8 cellular contexts compared by ENCODE assay signal in genomic region chr2:120287183-120288015, GRCh38. TPM values are rescaled to one million over a fixed set of nuclear protein-coding genes. Genes with fewer than 3 reads are reported as not detected.
DNase-seq lines count a peak whose midpoint lies in the region; ATAC-seq and TF ChIP-seq lines count a peak whose summit lies in the region.

No MANE protein-coding gene starts in this region.

- H2AFZ ChIP-seq in GM23248: no peak overlapping the region

- H4K20me1 ChIP-seq in GM23248 (ENCODE audit: insufficient read depth): no peaks in the 10 kb centered on the region; the same call in 1 of the 2 replicates

- H3K27ac ChIP-seq in GM23248 (peak overlapping the region; percentile 84), breast epithelium (peak overlapping the region; percentile 2 to 32)

- H3K4me2 ChIP-seq in GM23248 (ENCODE audit: unreplicated experiment): peak overlapping the region; percentile 64

- DNase-seq in GM23248 (peak; percentile 97), LHCN-M2 (ENCODE audit: low read depth) (peak; percentile 90), breast epithelium (ENCODE audit: low spot score in 2 of 2) (no peak), renal cortical epithelial cell (ENCODE audit: low read depth) (peak; percentile 99), amygdala (lab: John Stamatoyannopoulos, UW) (no peak), 8988T (no peak), SHP77 (lab: John Stamatoyannopoulos, UW) (no peak)

- 30 to 34% methylated on average over 8 of the region's 8 CpGs for WGBS in GM23248 (ENCODE audit: low coverage in 1 of 2, low lambda C conversion rate in 2 of 2, missing lambda C conversion rate in 2 of 2), 2 experiments

- H3K4me1 ChIP-seq in GM23248 (ENCODE audit: insufficient read depth): peaks cover 32% of the 10 kb centered on the region
- no peaks in the 10 kb centered on the region for H3K4me1 ChIP-seq in breast epithelium

- TF ChIP-seq CTCF in breast epithelium (IDR thresholded peaks at IDR 0.05): no peak

- H3K9ac ChIP-seq in GM23248: peak overlapping the region; percentile 48

- intact Hi-C loops in breast epithelium (cut with DNase I; ENCODE audit: low total_unique reads): loop anchor here (2.0 kb wide), 1 partner anchor 47 kb away; no protein-coding TSS in a partner anchor

- H3K36me3 ChIP-seq in GM23248 (ENCODE audit: low read depth) (peaks cover 8% of the 10 kb centered on the region; the same call in 1 of the 2 replicates), breast epithelium (no peaks in the 10 kb centered on the region)

- H3F3A ChIP-seq in GM23248 (ENCODE audit: insufficient read depth): peaks cover 56% of the 10 kb centered on the region

- in situ Hi-C loops in GM23248 (cut with MboI): no loop called here

- H3K4me3 ChIP-seq in GM23248: peak overlapping the region; percentile 20; the same call in 1 of the 2 replicates
- no peak overlapping the region for H3K4me3 ChIP-seq in breast epithelium

- H3K9me3 ChIP-seq in GM23248 (ENCODE audit: low read depth): no peaks in the 10 kb centered on the region
- H3K9me3 ChIP-seq in breast epithelium: no peaks in the 10 kb centered on the region

- H3K27me3 ChIP-seq in GM23248 (replicated peaks; ENCODE audit: insufficient read depth) (no peaks in the 10 kb centered on the region), breast epithelium (no peaks in the 10 kb centered on the region)

- TF ChIP-seq POLR2A in breast epithelium (IDR thresholded peaks at IDR 0.05): no peak

- H3K79me2 ChIP-seq in GM23248 (ENCODE audit: insufficient read depth): peaks cover 69% of the 10 kb centered on the region

- no peaks in the 10 kb centered on the region for H3K9me2 ChIP-seq in GM23248 (ENCODE audit: insufficient read depth)

- peak; percentile 98 for ATAC-seq in GM18502 (IDR thresholded peaks at IDR 0.05; ENCODE audit: poor library complexity, unreplicated experiment)

RNA-seq across cellular contexts. Expression of gene RALB, which starts 34.7 kb away (rescaled TPM):
- total RNA-seq in GM23248 (2014; rRNA removed; shearing (Covaris generic)): 65.7 and 78.5 TPM in 2 replicates
- 105 and 109 TPM in 2 replicates for polyA plus RNA-seq in GM23248 (2016; fragmentation: Nextera tagmentation; extraction: Ambion mirVana)
- 66.0 and 69.9 TPM in 2 replicates for total RNA-seq in LHCN-M2 (2014; rRNA removed)
- polyA plus RNA-seq in LHCN-M2 (2012): 60.3 TPM
- total RNA-seq in breast epithelium: 10 to 100 TPM; 36.1 to 59.8 (median 38.5) TPM
- 84.0 and 108 TPM in 2 replicates for total RNA-seq in renal cortical epithelial cell

RNA-seq across cellular contexts. Expression of gene INHBB, which starts 58.5 kb away (rescaled TPM):
- 3.4 and 5.6 TPM in 2 replicates for total RNA-seq in GM23248 (2014; rRNA removed; shearing (Covaris generic))
- 0.19 and 0.49 TPM in 2 replicates for polyA plus RNA-seq in GM23248 (2016; fragmentation: Nextera tagmentation; extraction: Ambion mirVana)
- total RNA-seq in LHCN-M2 (2014; rRNA removed): 0.26 and 0.46 TPM in 2 replicates
- polyA plus RNA-seq in LHCN-M2 (2012): 2.0 TPM
- 10 to 100 TPM; 35.0 to 60.6 (median 42.3) TPM for total RNA-seq in breast epithelium
- total RNA-seq in renal cortical epithelial cell: 0.52 and 3.0 TPM in 2 replicates

Comparison
In these comparisons a context has a peak if more than half of its experiments do, and no peak if none do; other contexts are left out.
1. DNase-seq: peak in GM23248 (single experiment), LHCN-M2 (single experiment) and renal cortical epithelial cell (single experiment); none in breast epithelium (0 of 2), amygdala (0 of 56), 8988T (single experiment) and SHP77 (0 of 2).